In genomic region chr21:42157606-42158310, GRCh38 we compare ENCODE assay signal across 1 cellular context.
TF ChIP-seq lines count a peak whose summit lies in the region.

No MANE protein-coding gene starts in this region.

TF ChIP-seq in GM23338, 12 proteins besides CTCF, POLR2A, EP300 and RAD21 (continued from another document):
- TF ChIP-seq ETS1 (IDR thresholded peaks at IDR 0.05): no peak
